ENCODE assay signal across 7 cellular contexts in the genomic region with DNA sequence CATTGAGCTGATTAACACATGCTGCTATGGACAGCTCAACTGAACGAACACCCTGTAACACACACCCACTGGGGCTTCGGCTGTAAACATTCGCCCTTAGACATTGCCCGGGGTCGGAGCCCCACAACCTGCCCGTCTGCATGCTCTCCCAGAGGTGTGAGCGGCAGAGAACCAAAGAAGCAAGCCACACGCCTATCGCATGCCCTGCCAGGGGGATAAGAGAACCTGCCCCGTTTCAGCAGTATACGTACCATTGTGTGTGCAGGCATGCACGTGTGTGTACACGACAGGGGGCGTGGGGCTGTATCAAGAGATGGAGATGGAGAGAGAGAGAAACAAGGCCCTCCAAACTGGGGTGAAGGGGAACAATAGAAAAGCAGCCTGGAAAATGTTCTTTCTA.
"Had no signal": no experiment of that assay in that cellular context is flagged by ENCODE, and none has a peak within 500 bp of the region (broad histone marks: within the 10 kb centered on the region; RNA-seq: fewer than 3 reads in every experiment).

No MANE protein-coding gene starts in this region.

- H3K9ac ChIP-seq: KMS-11 had no signal

- ATAC-seq: HepG2 had no signal

- DNase-seq: IMR-90, KBM-7, KG1 had no signal

- FAIRE-seq: HepG2, HTR-8/SVneo had no signal

- H3K4me2 ChIP-seq: KMS-11 had no signal

- H3K27ac ChIP-seq: HL-60, KMS-11 had no signal
